Comparison of ENCODE assay signal across 10 cellular contexts in genomic region chr2:29223851-29224692, GRCh38.
DNase-seq lines count a peak whose midpoint lies in the region; ATAC-seq and TF ChIP-seq lines count a peak whose summit lies in the region.
"Had no signal": no experiment of that assay in that cellular context is flagged by ENCODE, and none has a peak within 500 bp of the region (broad histone marks: within the 10 kb centered on the region; RNA-seq: fewer than 3 reads in every experiment).

No MANE protein-coding gene starts in this region.

- H3K9me3 ChIP-seq in neural progenitor cell (ENCODE audit: low read depth): no peaks in the 10 kb centered on the region

- no peak overlapping the region for H3K4me2 ChIP-seq in neural progenitor cell

- H3K27me3 Mint-ChIP-seq in neural progenitor cell (ENCODE audit: insufficient read depth, low read depth) (peaks cover 5% of the 10 kb centered on the region), chondrocyte (ENCODE audit: low read depth) (peaks cover 42% of the 10 kb centered on the region)

- H3K4me1 Mint-ChIP-seq in neural progenitor cell: peaks cover 15% of the 10 kb centered on the region
- H3K4me1 Mint-ChIP-seq in chondrocyte (ENCODE audit: low read depth): peaks cover 14% of the 10 kb centered on the region
- H3K4me1 Mint-ChIP-seq: IgD-negative memory B cell had no signal

- H3K27ac Mint-ChIP-seq in neural progenitor cell (peak overlapping the region; percentile 22), chondrocyte (ENCODE audit: unreplicated experiment) (no peak overlapping the region)
- H3K27ac Mint-ChIP-seq: IgD-negative memory B cell had no signal

- no peaks in the 10 kb centered on the region for H3K36me3 Mint-ChIP-seq in neural progenitor cell
- H3K36me3 Mint-ChIP-seq in chondrocyte (ENCODE audit: low read depth): no peaks in the 10 kb centered on the region
- H3K36me3 Mint-ChIP-seq: IgD-negative memory B cell had no signal

- ATAC-seq in esophagus mucosa: peak; percentile 63

- H3K79me2 ChIP-seq in neural progenitor cell (ENCODE audit: low read depth): no peaks in the 10 kb centered on the region

- H3K4me3 Mint-ChIP-seq in neural progenitor cell (no peak overlapping the region), chondrocyte (ENCODE audit: unreplicated experiment) (no peak overlapping the region)
- H3K4me3 Mint-ChIP-seq: IgD-negative memory B cell had no signal

- no peaks in the 10 kb centered on the region for H3K36me3 ChIP-seq in neural progenitor cell

- no peak overlapping the region for H3K27ac ChIP-seq in neural progenitor cell

- no peak overlapping the region for H2AFZ ChIP-seq in neural progenitor cell (replicated peaks)

- no peaks in the 10 kb centered on the region for H4K20me1 ChIP-seq in neural progenitor cell (ENCODE audit: low read depth)

- H3F3A ChIP-seq in neural progenitor cell (ENCODE audit: low read depth): no peaks in the 10 kb centered on the region

- H3K9ac ChIP-seq in neural progenitor cell: no peak overlapping the region

- H3K27me3 ChIP-seq in neural progenitor cell: no peaks in the 10 kb centered on the region

- no peaks in the 10 kb centered on the region for H3K9me3 Mint-ChIP-seq in neural progenitor cell
- no peaks in the 10 kb centered on the region for H3K9me3 Mint-ChIP-seq in chondrocyte (ENCODE audit: low read depth)
- H3K9me3 Mint-ChIP-seq: IgD-negative memory B cell had no signal

- DNase-seq in COLO829 (ENCODE audit: low spot score) (peak; percentile 77), NCI-H187 treated with DMSO at 0.1 percent for 48 hours (lab: John Stamatoyannopoulos, UW) (peak; percentile 12), neural progenitor cell (ENCODE audit: low spot score) (no peak), iPS-NIHi11 (ENCODE audit: low spot score) (no peak), chondrocyte (ENCODE audit: low spot score) (no peak), Kasumi-1 (lab: John Stamatoyannopoulos, UW) (no peak), SK-N-DZ (ENCODE audit: low spot score) (no peak)
- DNase-seq: central memory CD4-positive, alpha-beta T cell had no signal

- H3K4me1 ChIP-seq in neural progenitor cell: no peaks in the 10 kb centered on the region

- H3K4me3 ChIP-seq in neural progenitor cell: no peak overlapping the region

- TF ChIP-seq CTCF in neural progenitor cell (IDR thresholded peaks at IDR 0.05): no peak
- TF ChIP-seq CTCF in chondrocyte (IDR thresholded peaks at IDR 0.05): no peak

Comparison
In these comparisons a context has a peak if more than half of its experiments do, and no peak if none do; other contexts are left out.
1. DNase-seq: peak in COLO829 (single experiment) and NCI-H187 treated with DMSO at 0.1 percent for 48 hours (single experiment); none in neural progenitor cell (single experiment), iPS-NIHi11 (single experiment), chondrocyte (single experiment), Kasumi-1 (0 of 2) and SK-N-DZ (single experiment).